11 cellular contexts compared by ENCODE assay signal in genomic region chr9:93061260-93061751, GRCh38. TPM values are rescaled to one million over a fixed set of nuclear protein-coding genes. Genes with fewer than 3 reads are reported as not detected.
DNase-seq lines count a peak whose midpoint lies in the region; ATAC-seq and TF ChIP-seq lines count a peak whose summit lies in the region.
"Had no signal": no experiment of that assay in that cellular context is flagged by ENCODE, and none has a peak within 500 bp of the region (broad histone marks: within the 10 kb centered on the region; RNA-seq: fewer than 3 reads in every experiment).

No MANE protein-coding gene starts in this region.

- no peak for TF ChIP-seq CTCF in CD8-positive, alpha-beta T cell (IDR thresholded peaks at IDR 0.05)
- no peak for TF ChIP-seq CTCF in HEK293 (tag by site-specific recombination; IDR thresholded peaks at IDR 0.05)

- H4K91ac ChIP-seq in neuronal stem cell (ENCODE audit: low read depth, low read length, poor library complexity) = no peak overlapping the region

- no peaks in the 10 kb centered on the region for H3K27me3 ChIP-seq in CD8-positive, alpha-beta T cell (ENCODE audit: insufficient read depth, low read length)
- peaks cover 0 to 53% (median 11%) of the 10 kb centered on the region in 3 experiments for H3K27me3 ChIP-seq in neuronal stem cell (ENCODE audit: control insufficient read depth in 3 of 3, insufficient read depth in 3 of 3, low read depth in 1 of 3, low read length in 3 of 3)

- H2AK5ac ChIP-seq in neuronal stem cell (ENCODE audit: low read depth, low read length) = no peak overlapping the region

- no peaks in the 10 kb centered on the region for H3K79me1 ChIP-seq in neuronal stem cell (ENCODE audit: low read depth, low read length)

- H4K8ac ChIP-seq in neuronal stem cell (ENCODE audit: low read depth, low read length) = no peak overlapping the region

- H3K9ac ChIP-seq in neuronal stem cell (ENCODE audit: low read depth, low read length, poor library complexity) = no peak overlapping the region

- peak overlapping the region; percentile 100 for H3K27ac Mint-ChIP-seq in CD8-positive, alpha-beta T cell
- peak overlapping the region; percentile 98 for H3K27ac Mint-ChIP-seq in activated naive CD8-positive, alpha-beta T cell

- H3K4ac ChIP-seq in neuronal stem cell (ENCODE audit: low read length) = no peak overlapping the region

- no peaks in the 10 kb centered on the region for H3K9me3 ChIP-seq in CD8-positive, alpha-beta T cell (ENCODE audit: low read length)
- no peaks in the 10 kb centered on the region for H3K9me3 ChIP-seq in HEK293 (ENCODE audit: control insufficient read depth, insufficient read depth, low read depth, low read length)
- H3K9me3 ChIP-seq in neuronal stem cell (replicated peaks in 1 of 2; ENCODE audit: control insufficient read depth in 2 of 2, insufficient read depth in 1 of 2, low read depth in 1 of 2, low read length in 2 of 2) = no peaks in the 10 kb centered on the region

- peak overlapping the region; percentile 83 for H3K27ac ChIP-seq in CD8-positive, alpha-beta T cell (ENCODE audit: low read depth, low read length)
- H3K27ac ChIP-seq in HEK293 (ENCODE audit: extremely low read depth, low read depth, low read length) (no peak overlapping the region), neuronal stem cell (replicated peaks; ENCODE audit: low read length) (no peak overlapping the region)
- H3K27ac ChIP-seq: VCaP had no signal

- no peaks in the 10 kb centered on the region for H3K36me3 ChIP-seq in CD8-positive, alpha-beta T cell (ENCODE audit: insufficient read depth, low read length)
- no peaks in the 10 kb centered on the region for H3K36me3 ChIP-seq in HEK293 (ENCODE audit: control insufficient read depth in 2 of 2, insufficient read depth in 1 of 2, low read length in 2 of 2)
- H3K36me3 ChIP-seq in neuronal stem cell (replicated peaks in 1 of 2; ENCODE audit: control insufficient read depth in 2 of 2, insufficient read depth in 2 of 2, low read length in 2 of 2) = no peaks in the 10 kb centered on the region

- no peak overlapping the region for H3K23ac ChIP-seq in neuronal stem cell (ENCODE audit: low read depth, low read length, poor library complexity)

- no peak for DNase-seq in CD8-positive, alpha-beta T cell
- DNase-seq in neuronal stem cell (ENCODE audit: low spot score) = no peak
- DNase-seq in middle frontal gyrus (ENCODE audit: extremely low spot score, low spot score) = no peak
- DNase-seq in NCI-H446 (lab: John Stamatoyannopoulos, UW) = no peak
- DNase-seq: dermis blood vessel endothelial cell, MV-4-11, nucleus accumbens had no signal

- H3K14ac ChIP-seq in neuronal stem cell (ENCODE audit: low read length) = no peak overlapping the region

- H2BK5ac ChIP-seq in neuronal stem cell (ENCODE audit: low read length) = peak overlapping the region; percentile 16

- H3K4me3 ChIP-seq in CD8-positive, alpha-beta T cell (ENCODE audit: low read depth, low read length) = peak overlapping the region; percentile 91
- no peak overlapping the region for H3K4me3 ChIP-seq in HEK293 (ENCODE audit: low read depth, low read length)
- no peak overlapping the region for H3K4me3 ChIP-seq in neuronal stem cell (ENCODE audit: low read length in 2 of 2)

- no peaks in the 10 kb centered on the region for H3K9me3 Mint-ChIP-seq in CD8-positive, alpha-beta T cell
- no peaks in the 10 kb centered on the region for H3K9me3 Mint-ChIP-seq in activated naive CD8-positive, alpha-beta T cell (ENCODE audit: low read depth)

- peaks cover 26% of the 10 kb centered on the region for H3K36me3 Mint-ChIP-seq in CD8-positive, alpha-beta T cell
- no peaks in the 10 kb centered on the region for H3K36me3 Mint-ChIP-seq in activated naive CD8-positive, alpha-beta T cell

- no peak overlapping the region for H3K4me2 ChIP-seq in neuronal stem cell (ENCODE audit: insufficient read depth, low read length, poor library complexity, severe bottlenecking)

- no CpG with 5 or more reads among the region's 4 CpGs for WGBS in neuronal stem cell (ENCODE audit: extremely low coverage in 2 of 2, insufficient read length in 2 of 2, insufficient replicate concordance in 1 of 2), 2 donors

- H2BK120ac ChIP-seq in neuronal stem cell (ENCODE audit: low read depth, low read length) = no peak overlapping the region

- peaks cover 81% of the 10 kb centered on the region for H3K4me1 Mint-ChIP-seq in CD8-positive, alpha-beta T cell (ENCODE audit: low read depth)
- peaks cover 73% of the 10 kb centered on the region for H3K4me1 Mint-ChIP-seq in activated naive CD8-positive, alpha-beta T cell (ENCODE audit: low read depth)

- ATAC-seq in CD8-positive, alpha-beta T cell = no peak
- no peak for ATAC-seq in HG03280 (IDR thresholded peaks at IDR 0.05; ENCODE audit: unreplicated experiment)

- no peak overlapping the region for H2BK15ac ChIP-seq in neuronal stem cell (ENCODE audit: low read length)

- peaks cover 83% of the 10 kb centered on the region for H3K4me1 ChIP-seq in CD8-positive, alpha-beta T cell (ENCODE audit: insufficient read depth, low read length)
- H3K4me1 ChIP-seq in HEK293 (ENCODE audit: control insufficient read depth, insufficient read depth, low read length) (no peaks in the 10 kb centered on the region), neuronal stem cell (ENCODE audit: control insufficient read depth in 2 of 2, insufficient read depth in 1 of 2, low read depth in 1 of 2, low read length in 2 of 2) (peaks cover 0 to 3% of the 10 kb centered on the region in 2 donors)

- no peak overlapping the region for H3K18ac ChIP-seq in neuronal stem cell (ENCODE audit: low read length)

- no peaks in the 10 kb centered on the region for H3K27me3 Mint-ChIP-seq in CD8-positive, alpha-beta T cell (ENCODE audit: low read depth)
- H3K27me3 Mint-ChIP-seq in activated naive CD8-positive, alpha-beta T cell = no peaks in the 10 kb centered on the region

- peak overlapping the region; percentile 91 for H3K4me3 Mint-ChIP-seq in CD8-positive, alpha-beta T cell
- H3K4me3 Mint-ChIP-seq in activated naive CD8-positive, alpha-beta T cell = peak overlapping the region; percentile 91

- H2BK12ac ChIP-seq in neuronal stem cell (ENCODE audit: low read length) = no peak overlapping the region

- CTCF ChIA-PET in CD8-positive, alpha-beta T cell (lab: Charles Lee) = interaction anchor here (0.9 to 3.1 kb wide), 3 partner anchors 10 to 109 kb away, joined by 3 to 10 read pairs (median 3); no protein-coding TSS in a partner anchor
- CTCF ChIA-PET in HEK293 (lab: Yijun Ruan, JAX) = interaction anchor here (1.9 kb wide), 1 partner anchor 47 kb away, joined by 9 read pairs; no protein-coding TSS in a partner anchor

- intact Hi-C loops in CD8-positive, alpha-beta T cell (cut with DNase I, micrococcal nuclease) = no loop called here

- POLR2A ChIA-PET in CD8-positive, alpha-beta T cell (lab: Charles Lee) = interaction anchor here (0.7 to 2.9 kb wide), 7 partner anchors 20 to 197 kb away, joined by 3 to 13 read pairs (median 5); no protein-coding TSS in a partner anchor
- POLR2A ChIA-PET in HEK293 (lab: Yijun Ruan, JAX) = no interaction called here

- no peak overlapping the region for H2AFZ ChIP-seq in neuronal stem cell (ENCODE audit: low read length)

TF ChIP-seq in HEK293, 187 proteins besides CTCF, POLR2A, EP300 and RAD21:
- TF ChIP-seq ZNF768 (tag by site-specific recombination; IDR thresholded peaks at IDR 0.05) (0 out of 2 replicates have a peak, but pooled peaks have one; percentile 34), ZNF624 (tag by site-specific recombination; IDR thresholded peaks at IDR 0.05) (no peak), SCRT1 (tag by site-specific recombination; IDR thresholded peaks at IDR 0.05; ENCODE audit: borderline replicate concordance) (no peak)

RNA-seq across cellular contexts. Expression of gene SUSD3, which starts 2.8 kb away (rescaled TPM):
- total RNA-seq in CD8-positive, alpha-beta T cell = 10 to 100 TPM; 20.6 to 22.7 TPM
- 1.9 TPM for polyA plus RNA-seq in neuronal stem cell (2013, experiment 1 of 2)
- polyA plus RNA-seq in neuronal stem cell (2013, experiment 2 of 2) = 2.0 TPM
- total RNA-seq: dermis blood vessel endothelial cell had no signal

RNA-seq across cellular contexts. Expression of gene CARD19, which starts 34.7 kb away (rescaled TPM):
- total RNA-seq in CD8-positive, alpha-beta T cell = 10 to 100 TPM; 72.1 to 78.0 TPM
- 23.2 TPM for polyA plus RNA-seq in neuronal stem cell (2013, experiment 1 of 2)
- polyA plus RNA-seq in neuronal stem cell (2013, experiment 2 of 2) = 20.4 TPM
